Comparison of ENCODE assay signal across 16 cellular contexts in genomic region chr13:98690348-98691041, GRCh38.
DNase-seq lines count a peak whose midpoint lies in the region; ATAC-seq, FAIRE-seq and TF ChIP-seq lines count a peak whose summit lies in the region.
"Had no signal": no experiment of that assay in that cellular context is flagged by ENCODE, and none has a peak within 500 bp of the region (broad histone marks: within the 10 kb centered on the region; RNA-seq: fewer than 3 reads in every experiment).

No MANE protein-coding gene starts in this region.

- WGBS in IMR-90 (ENCODE audit: extremely low coverage in 2 of 2, insufficient read length in 1 of 2), 2 experiments: 57% methylated on average over 4 of the region's 16 CpGs; no CpG with 5 or more reads in 1 of the 2 experiments
- WGBS in prostate gland: 84% methylated on average over 16 of the region's 16 CpGs

- TF ChIP-seq RAD21 in IMR-90 (IDR thresholded peaks at IDR 0.05; ENCODE audit: low read length): no peak

- no peak overlapping the region for H2BK20ac ChIP-seq in IMR-90 (ENCODE audit: low read depth, low read length)

- peak overlapping the region; percentile 37 for H2AK9ac ChIP-seq in IMR-90 (replicated peaks; ENCODE audit: low read depth, low read length, poor library complexity)

- no peak overlapping the region for H3K4me2 ChIP-seq in IMR-90 (ENCODE audit: low read depth, low read length)

- no peaks in the 10 kb centered on the region for H3K27me3 Mint-ChIP-seq in activated naive CD4-positive, alpha-beta T cell treated with anti-CD3 and anti-CD28 coated beads, Interleukin-2, amount 10 ng/mL, durations not matched to agents 7 days and 5 days
- H3K27me3 Mint-ChIP-seq: CD4-positive, alpha-beta T cell had no signal

- FAIRE-seq in GM19239 (lab: Jason Lieb, UNC): no peak
- FAIRE-seq: D721Med, K562 had no signal

- no peak overlapping the region for H2BK120ac ChIP-seq in IMR-90 (ENCODE audit: low read depth, low read length)

- POLR2A ChIA-PET in IMR-90 (lab: Charles Lee; ENCODE audit: unreplicated experiment): no interaction called here

- no peaks in the 10 kb centered on the region for H3K9me3 Mint-ChIP-seq in activated naive CD4-positive, alpha-beta T cell treated with anti-CD3 and anti-CD28 coated beads, Interleukin-2, amount 10 ng/mL, durations not matched to agents 7 days and 5 days
- H3K9me3 Mint-ChIP-seq: CD4-positive, alpha-beta T cell had no signal

- H3K56ac ChIP-seq in IMR-90 (ENCODE audit: extremely low read depth, insufficient read depth, low read length): no peak overlapping the region

- H3K4me3 ChIP-seq in IMR-90 (ENCODE audit: insufficient read depth, low read depth, low read length) (no peak overlapping the region), upper lobe of right lung (no peak overlapping the region), prostate gland (no peak overlapping the region)
- H3K4me3 ChIP-seq: HAP-1, K562 had no signal

- H3K4me1 ChIP-seq in IMR-90 (ENCODE audit: control insufficient read depth, insufficient read depth, low read length): no peaks in the 10 kb centered on the region
- H3K4me1 ChIP-seq in upper lobe of right lung: no peaks in the 10 kb centered on the region
- no peaks in the 10 kb centered on the region for H3K4me1 ChIP-seq in prostate gland (replicated peaks)
- H3K4me1 ChIP-seq: Caco-2 had no signal

- no peak overlapping the region for H3K4ac ChIP-seq in IMR-90 (ENCODE audit: low read depth, low read length)

- no peak for TF ChIP-seq POLR2A in IMR-90 (IDR thresholded peaks at IDR 0.05; ENCODE audit: low read depth, low read length)
- no peak for TF ChIP-seq POLR2A in prostate gland (IDR thresholded peaks at IDR 0.05)

- no peak overlapping the region for H3K18ac ChIP-seq in IMR-90 (ENCODE audit: low read depth, low read length)

- no peak for ATAC-seq in IMR-90 (ENCODE audit: low read depth)
- ATAC-seq in upper lobe of right lung: peak; percentile 22
- ATAC-seq: K562 had no signal

- in situ Hi-C loops in IMR-90 (cut with MboI; ENCODE audit: low sequenced_read_pairs): no loop called here

- no peak overlapping the region for H4K8ac ChIP-seq in IMR-90 (ENCODE audit: low read depth in 2 of 2, low read length in 2 of 2)

- no peak overlapping the region for H2BK15ac ChIP-seq in IMR-90 (ENCODE audit: low read depth, low read length)

- dilution Hi-C loops in IMR-90 (cut with HindIII; ENCODE audit: low sequenced_read_pairs, unreplicated experiment): no loop called here

- intact Hi-C loops in IMR-90 (cut with micrococcal nuclease): no loop called here
- intact Hi-C loops in upper lobe of right lung (cut with DNase I): no loop called here
- intact Hi-C loops in prostate gland (cut with DNase I): no loop called here

- peaks cover 4% of the 10 kb centered on the region; the same call in 1 of the 2 replicates for H3K9me1 ChIP-seq in IMR-90 (ENCODE audit: insufficient read depth, low read length)

- BruUV-seq in IMR-90 (replicated peaks; lab: Mats Ljungman, UMichigan): no TSS peak

- no peak overlapping the region for H4K91ac ChIP-seq in IMR-90 (ENCODE audit: insufficient read depth, low read depth, low read length)

- H4K5ac ChIP-seq in IMR-90 (ENCODE audit: low read depth, low read length): no peak overlapping the region

- H3K36me3 ChIP-seq in IMR-90 (ENCODE audit: control insufficient read depth, insufficient read depth, low read length): no peaks in the 10 kb centered on the region
- H3K36me3 ChIP-seq in upper lobe of right lung: no peaks in the 10 kb centered on the region
- H3K36me3 ChIP-seq in prostate gland: no peaks in the 10 kb centered on the region
- H3K36me3 ChIP-seq: HAP-1 had no signal

- H2BK5ac ChIP-seq in IMR-90 (ENCODE audit: low read depth, low read length, poor library complexity, severe bottlenecking): no peak overlapping the region

- no peak overlapping the region for H3K4me3 Mint-ChIP-seq in activated naive CD4-positive, alpha-beta T cell treated with anti-CD3 and anti-CD28 coated beads, Interleukin-2, amount 10 ng/mL, durations not matched to agents 7 days and 5 days
- H3K4me3 Mint-ChIP-seq: CD4-positive, alpha-beta T cell had no signal

- H3K27ac Mint-ChIP-seq in activated naive CD4-positive, alpha-beta T cell treated with anti-CD3 and anti-CD28 coated beads, Interleukin-2, amount 10 ng/mL, durations not matched to agents 7 days and 5 days: peak overlapping the region; percentile 62
- H3K27ac Mint-ChIP-seq: CD4-positive, alpha-beta T cell had no signal

- H3K4me1 Mint-ChIP-seq in activated naive CD4-positive, alpha-beta T cell treated with anti-CD3 and anti-CD28 coated beads, Interleukin-2, amount 10 ng/mL, durations not matched to agents 7 days and 5 days: no peaks in the 10 kb centered on the region

- peaks cover 19% of the 10 kb centered on the region for H3K27me3 ChIP-seq in IMR-90 (ENCODE audit: control insufficient read depth, insufficient read depth, low read length)
- no peaks in the 10 kb centered on the region for H3K27me3 ChIP-seq in upper lobe of right lung
- H3K27me3 ChIP-seq in prostate gland (replicated peaks; ENCODE audit: insufficient read depth): no peaks in the 10 kb centered on the region

- DNase-seq in activated naive CD4-positive, alpha-beta T cell treated with anti-CD3 and anti-CD28 coated beads, Interleukin-2, amount 10 ng/mL, durations not matched to agents 7 days and 5 days: no peak
- DNase-seq in activated naive CD4-positive, alpha-beta T cell treated with anti-CD3 and anti-CD28 coated beads, Interleukin-2, amount 50 U/mL, for 16 hours: no peak
- DNase-seq in IMR-90 (no peak), left kidney (ENCODE audit: low read depth, low spot score) (peak; percentile 32), upper lobe of right lung (no peak), AG08396 (ENCODE audit: low spot score) (no peak), prostate gland (ENCODE audit: low spot score) (no peak), GM19239 (ENCODE audit: insufficient read length, low spot score) (no peak)
- DNase-seq: Caco-2; CD4-positive, alpha-beta T cell; GDM1 had no signal

- H3K9me3 ChIP-seq in IMR-90 (ENCODE audit: control insufficient read depth, insufficient read depth, low read length) (no peaks in the 10 kb centered on the region), upper lobe of right lung (no peaks in the 10 kb centered on the region), prostate gland (no peaks in the 10 kb centered on the region)
- H3K9me3 ChIP-seq: Caco-2, HAP-1 had no signal

- H3K36me3 Mint-ChIP-seq in activated naive CD4-positive, alpha-beta T cell treated with anti-CD3 and anti-CD28 coated beads, Interleukin-2, amount 10 ng/mL, durations not matched to agents 7 days and 5 days: no peaks in the 10 kb centered on the region

- no peaks in the 10 kb centered on the region for H3K79me1 ChIP-seq in IMR-90 (ENCODE audit: low read depth in 1 of 2, low read length in 2 of 2)

- H3K9ac ChIP-seq in IMR-90 (ENCODE audit: low read depth, low read length): no peak overlapping the region

- TF ChIP-seq CTCF in IMR-90 (conservative IDR thresholded peaks at IDR 0.05; ENCODE audit: low read depth, low read length): no peak
- TF ChIP-seq CTCF in upper lobe of right lung (IDR thresholded peaks at IDR 0.05): no peak
- no peak for TF ChIP-seq CTCF in prostate gland (IDR thresholded peaks at IDR 0.05)

- CTCF ChIA-PET in activated naive CD4-positive, alpha-beta T cell treated with anti-CD3 and anti-CD28 coated beads, Interleukin-2, amount 10 ng/mL, durations not matched to agents 7 days and 5 days (lab: Charles Lee): interaction anchor here (0.6 kb wide), 1 partner anchor 246 kb away, joined by 3 read pairs; no protein-coding TSS in a partner anchor
- CTCF ChIA-PET in IMR-90 (lab: Yijun Ruan, JAX): no interaction called here

- H3K23ac ChIP-seq in IMR-90 (ENCODE audit: low read depth, low read length): no peak overlapping the region

- no peak overlapping the region for H3K14ac ChIP-seq in IMR-90 (replicated peaks; ENCODE audit: low read depth, low read length)

- no peak overlapping the region for H3K27ac ChIP-seq in IMR-90 (ENCODE audit: insufficient read depth, low read length)
- H3K27ac ChIP-seq in upper lobe of right lung: no peak overlapping the region
- H3K27ac ChIP-seq in prostate gland: no peak overlapping the region
- H3K27ac ChIP-seq: C4-2B, HL-60 had no signal

- H4K20me1 ChIP-seq in IMR-90 (ENCODE audit: insufficient read depth, low read length): no peaks in the 10 kb centered on the region

- no peak overlapping the region for H2AK5ac ChIP-seq in IMR-90 (ENCODE audit: low read depth, low read length)

- H2AFZ ChIP-seq in IMR-90 (replicated peaks; ENCODE audit: low read length, poor library complexity): no peak overlapping the region

TF ChIP-seq in IMR-90, 13 proteins besides CTCF, POLR2A, EP300 and RAD21:
- TF ChIP-seq SMC3 (IDR thresholded peaks at IDR 0.05; ENCODE audit: low read depth, low read length) (no peak), MAFK (IDR thresholded peaks at IDR 0.05; ENCODE audit: low read depth, low read length) (no peak), MXI1 (IDR thresholded peaks at IDR 0.05; ENCODE audit: borderline replicate concordance, low read depth, low read length) (no peak), FOS (IDR thresholded peaks at IDR 0.05; ENCODE audit: low read depth, low read length) (no peak)
